19 cellular contexts compared by ENCODE assay signal in the genomic region with DNA sequence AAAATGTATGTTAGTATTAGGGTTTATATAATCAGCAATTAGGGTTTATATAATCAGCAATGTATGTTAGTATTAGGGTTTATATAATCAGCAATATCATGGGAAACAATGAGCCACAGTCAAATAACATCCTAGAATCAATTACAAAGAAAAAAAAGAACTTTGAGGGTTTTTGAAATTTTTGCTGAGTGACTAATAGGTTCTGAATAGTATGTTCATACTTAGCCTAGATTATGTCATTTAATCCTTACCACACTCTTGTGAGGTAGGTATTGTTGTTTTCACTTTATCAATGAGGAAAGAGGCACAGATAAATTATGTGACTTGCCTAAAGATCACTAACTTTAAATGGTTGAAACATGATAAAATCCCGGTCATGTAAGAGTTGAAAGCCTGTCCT.
DNase-seq lines count a peak whose midpoint lies in the region; ATAC-seq, FAIRE-seq and TF ChIP-seq lines count a peak whose summit lies in the region.
"Had no signal": no experiment of that assay in that cellular context is flagged by ENCODE, and none has a peak within 500 bp of the region (broad histone marks: within the 10 kb centered on the region; RNA-seq: fewer than 3 reads in every experiment).

No MANE protein-coding gene starts in this region.

- no peak for ATAC-seq in HG02852 (IDR thresholded peaks at IDR 0.05; ENCODE audit: unreplicated experiment)
- ATAC-seq: A549; CD8-positive, alpha-beta T cell; K562 had no signal

- no peaks in the 10 kb centered on the region for H3K36me3 ChIP-seq in bronchial epithelial cell (ENCODE audit: control insufficient read depth, insufficient read depth, low read length)
- H3K36me3 ChIP-seq: BLaER1, HAP-1 had no signal

- no peak overlapping the region for H3K4me3 ChIP-seq in bronchial epithelial cell (ENCODE audit: low read depth, low read length)
- H3K4me3 ChIP-seq: A549, BLaER1, HAP-1, K562 had no signal

- DNase-seq in DMS53 (lab: John Stamatoyannopoulos, UW) (peak; percentile 7), DMS53 treated with DMSO at 0.1 percent for 48 hours (lab: John Stamatoyannopoulos, UW; ENCODE audit: unreplicated experiment) (no peak), bronchial epithelial cell (ENCODE audit: low read depth) (peak; percentile 1), iris pigment epithelial cell (ENCODE audit: low read depth) (peak; percentile 1), urothelium cell line (ENCODE audit: low spot score) (peak; percentile 36), ACHN (no peak), NCI-H524 treated with DMSO at 0.1 percent for 48 hours (lab: John Stamatoyannopoulos, UW) (no peak)
- DNase-seq: CD8-positive, alpha-beta T cell; COR-L47; DMS 273 treated with DMSO at 0.1 percent for 48 hours; DMS79; GF-D8; IMR-90 had no signal

- FAIRE-seq in bronchial epithelial cell (lab: Jason Lieb, UNC) (no peak), urothelium cell line (lab: Jason Lieb, UNC) (no peak)
- FAIRE-seq: A549, HTR-8/SVneo, K562 had no signal

- no peaks in the 10 kb centered on the region for H3K27me3 ChIP-seq in bronchial epithelial cell (ENCODE audit: control insufficient read depth, insufficient read depth, low read length)
- H3K27me3 ChIP-seq: BLaER1 had no signal

- in situ Hi-C loops in ACHN (cut with HindIII; ENCODE audit: low pct_ligation_motif_present, low pct_unique_long_range_greater_than_20kb, low sequenced_read_pairs), result no loop called here

- TF ChIP-seq CTCF in bronchial epithelial cell (IDR thresholded peaks at IDR 0.05; ENCODE audit: insufficient read depth, low read length, severe bottlenecking), result no peak

Comparison
In these comparisons a context has a peak if more than half of its experiments do, and no peak if none do; other contexts are left out.
1. DNase-seq: peak in DMS53 (single experiment), bronchial epithelial cell (single experiment), iris pigment epithelial cell (single experiment) and urothelium cell line (single experiment); none in DMS53 treated with DMSO at 0.1 percent for 48 hours (single experiment), ACHN (single experiment) and NCI-H524 treated with DMSO at 0.1 percent for 48 hours (single experiment).